In genomic region chr1:95578462-95578861, GRCh38 we compare ENCODE assay signal across 26 cellular contexts.
"Had no signal": no experiment of that assay in that cellular context is flagged by ENCODE, and none has a peak within 500 bp of the region (broad histone marks: within the 10 kb centered on the region; RNA-seq: fewer than 3 reads in every experiment).

No MANE protein-coding gene starts in this region.

- H3K9me3 ChIP-seq: heart left ventricle, pancreas, psoas muscle, sigmoid colon, vagina had no signal

- H3K4me3 Mint-ChIP-seq: activated B cell treated with CpG ODN at 0.5 μM for 24 hours; activated CD8-positive, alpha-beta T cell treated with anti-CD3 and anti-CD28 coated beads for 36 hours; memory B cell; naive thymus-derived CD4-positive, alpha-beta T cell; neural crest cell; stimulated activated memory B cell treated with anti-CD40 and anti-IgM and Interleukin-4, amounts not matched to agents 10 μg/mL and 1 μg/mL and 100 μg/mL, for 72 hours; stimulated activated naive CD8-positive, alpha-beta T cell treated with anti-CD3 and anti-CD28 coated beads, Interleukin-15, amount 100 ng/mL, for 72 hours; type B pancreatic cell had no signal

- ATAC-seq: activated CD8-positive, alpha-beta T cell treated with anti-CD3 and anti-CD28 coated beads for 36 hours; activated naive CD4-positive, alpha-beta T cell treated with anti-CD3 and anti-CD28 coated beads, Interleukin-2, amount 50 U/mL, for 72 hours; heart left ventricle; naive thymus-derived CD4-positive, alpha-beta T cell; pancreas; psoas muscle; stimulated activated memory B cell treated with anti-CD40 and anti-IgM and Interleukin-4, amounts not matched to agents 10 μg/mL and 1 μg/mL and 100 μg/mL, for 72 hours; stimulated activated naive CD8-positive, alpha-beta T cell treated with anti-CD3 and anti-CD28 coated beads, Interleukin-15, amount 100 ng/mL, for 72 hours had no signal

- H3K4me1 ChIP-seq: heart left ventricle, pancreas, psoas muscle, sigmoid colon, vagina had no signal

- DNase-seq: activated B cell treated with CpG ODN at 0.5 μM for 24 hours; activated CD4-positive, alpha-beta T cell treated with anti-CD3 and anti-CD28 coated beads, Interleukin-2, amount 50 U/mL, for 1 hour; activated CD8-positive, alpha-beta T cell treated with anti-CD3 and anti-CD28 coated beads for 36 hours; activated naive CD4-positive, alpha-beta T cell; activated T-cell treated with anti-CD3 and anti-CD28 coated beads, Interleukin-2, amount 50 U/mL, for 48 hours; dermis blood vessel endothelial cell; effector CD4-positive, alpha-beta T cell; heart left ventricle; hypothalamus; midbrain; naive thymus-derived CD4-positive, alpha-beta T cell; nucleus accumbens; pancreas; psoas muscle; sigmoid colon; small intestine; stimulated activated CD4-positive, alpha-beta T cell treated with anti-CD3 and anti-CD28 coated beads, Interleukin-4, amount 100 ng/mL, for 4 hours; stimulated activated CD8-positive, alpha-beta memory T cell treated with anti-CD3 and anti-CD28 coated beads, Interleukin-4, amount 100 ng/mL, for 48 hours; stimulated activated naive CD8-positive, alpha-beta T cell treated with anti-CD3 and anti-CD28 coated beads, Interleukin-15, amount 100 ng/mL, for 72 hours; substantia nigra had no signal

- H3K36me3 ChIP-seq: heart left ventricle, pancreas, sigmoid colon, vagina had no signal

- H3K27me3 Mint-ChIP-seq: activated B cell treated with CpG ODN at 0.5 μM for 24 hours; activated CD8-positive, alpha-beta T cell treated with anti-CD3 and anti-CD28 coated beads for 36 hours; memory B cell; naive thymus-derived CD4-positive, alpha-beta T cell; stimulated activated memory B cell treated with anti-CD40 and anti-IgM and Interleukin-4, amounts not matched to agents 10 μg/mL and 1 μg/mL and 100 μg/mL, for 72 hours; stimulated activated naive CD8-positive, alpha-beta T cell treated with anti-CD3 and anti-CD28 coated beads, Interleukin-15, amount 100 ng/mL, for 72 hours had no signal

- H3K36me3 Mint-ChIP-seq: memory B cell; naive thymus-derived CD4-positive, alpha-beta T cell; stimulated activated memory B cell treated with anti-CD40 and anti-IgM and Interleukin-4, amounts not matched to agents 10 μg/mL and 1 μg/mL and 100 μg/mL, for 72 hours; type B pancreatic cell had no signal

- H3K27me3 ChIP-seq: heart left ventricle, pancreas, sigmoid colon, vagina had no signal

- H3K4me3 ChIP-seq: heart left ventricle, pancreas, psoas muscle, sigmoid colon, vagina had no signal

- H3K4me1 Mint-ChIP-seq: activated B cell treated with CpG ODN at 0.5 μM for 24 hours; memory B cell; naive thymus-derived CD4-positive, alpha-beta T cell; stimulated activated memory B cell treated with anti-CD40 and anti-IgM and Interleukin-4, amounts not matched to agents 10 μg/mL and 1 μg/mL and 100 μg/mL, for 72 hours; stimulated activated naive CD8-positive, alpha-beta T cell treated with anti-CD3 and anti-CD28 coated beads, Interleukin-15, amount 100 ng/mL, for 72 hours had no signal
